In genomic region chr2:74399785-74400184, GRCh38 we compare ENCODE assay signal across 8 cellular contexts. TPM values are rescaled to one million over a fixed set of nuclear protein-coding genes. Genes with fewer than 3 reads are reported as not detected.
DNase-seq lines count a peak whose midpoint lies in the region; ATAC-seq and TF ChIP-seq lines count a peak whose summit lies in the region.

No MANE protein-coding gene starts in this region.

- TF ChIP-seq EP300 in suprapubic skin (IDR thresholded peaks at IDR 0.05) = no peak

- no peak overlapping the region for H2AFZ ChIP-seq in osteoblast (ENCODE audit: low read length)

- TF ChIP-seq CTCF in GM12872 (IDR thresholded peaks at IDR 0.05; ENCODE audit: insufficient read depth, low read depth, low read length) = peak; percentile 71
- peak; percentile 74 for TF ChIP-seq CTCF in cardiac fibroblast (IDR thresholded peaks at IDR 0.05; ENCODE audit: low read depth, low read length)
- TF ChIP-seq CTCF in osteoblast (IDR thresholded peaks at IDR 0.05; ENCODE audit: extremely low read depth, low read depth, low read length) = peak; percentile 67
- peak in 1 of 2 donors; percentile 30 for TF ChIP-seq CTCF in suprapubic skin (IDR thresholded peaks at IDR 0.05)

- no peak overlapping the region for H3K27ac ChIP-seq in osteoblast (ENCODE audit: low read depth, low read length)
- H3K27ac ChIP-seq in suprapubic skin = no peak overlapping the region

- H3K27me3 ChIP-seq in osteoblast (ENCODE audit: insufficient read depth, low read length) (no peaks in the 10 kb centered on the region), suprapubic skin (no peaks in the 10 kb centered on the region)

- H3K9me3 ChIP-seq in osteoblast (ENCODE audit: low read depth, low read length) = no peaks in the 10 kb centered on the region
- no peaks in the 10 kb centered on the region for H3K9me3 ChIP-seq in suprapubic skin

- no peak for ATAC-seq in GM18858 (IDR thresholded peaks at IDR 0.05; ENCODE audit: unreplicated experiment)

- no peaks in the 10 kb centered on the region for H4K20me1 ChIP-seq in osteoblast (ENCODE audit: insufficient read depth, low read length)

- no peak overlapping the region for H3K4me2 ChIP-seq in osteoblast (ENCODE audit: insufficient read depth, low read length)

- DNase-seq in A172 (ENCODE audit: low spot score) (peak; percentile 22), NCI-H526 treated with DMSO at 0.1 percent for 48 hours (lab: John Stamatoyannopoulos, UW) (peak; percentile 22), cardiac fibroblast (ENCODE audit: low read depth in 2 of 2) (peak; percentile 58 to 69), osteoblast (ENCODE audit: insufficient read length, low spot score, missing footprints) (peak; percentile 62), suprapubic skin (ENCODE audit: low spot score in 2 of 2) (no peak)
- no peak for DNase-seq in stimulated activated CD4-positive, alpha-beta T cell treated with anti-CD3 and anti-CD28 coated beads, Interleukin-4, amount 100 ng/mL, for 1 hour

- H3K4me1 ChIP-seq in osteoblast (ENCODE audit: insufficient read depth, low read length) (no peaks in the 10 kb centered on the region), suprapubic skin (no peaks in the 10 kb centered on the region)

- H3K79me2 ChIP-seq in osteoblast (ENCODE audit: insufficient read depth, low read length) = no peaks in the 10 kb centered on the region

- H3K4me3 ChIP-seq in cardiac fibroblast (replicated peaks in 1 of 2; ENCODE audit: low read depth in 2 of 2, low read length in 2 of 2) = no peak overlapping the region
- H3K4me3 ChIP-seq in osteoblast (ENCODE audit: insufficient read depth, low read length) = no peak overlapping the region
- H3K4me3 ChIP-seq in suprapubic skin = no peak overlapping the region

- H3K36me3 ChIP-seq in osteoblast (ENCODE audit: insufficient read depth, low read length) = no peaks in the 10 kb centered on the region
- H3K36me3 ChIP-seq in suprapubic skin = no peaks in the 10 kb centered on the region

- no peak for TF ChIP-seq POLR2A in suprapubic skin (IDR thresholded peaks at IDR 0.05)

RNA-seq across cellular contexts. Expression of gene DCTN1, which starts 19.7 kb away (rescaled TPM):
- total RNA-seq in A172 (2014; rRNA removed; shearing (Covaris generic)) = 105 and 123 TPM in 2 replicates
- total RNA-seq in osteoblast (135 and 177 TPM in 2 replicates), suprapubic skin (100 to 1,000 TPM in 3 of 4 donors, 10 to 100 TPM in 1; 83.4 to 122 (median 105) TPM)

RNA-seq across cellular contexts. Expression of gene C2orf81, which starts 21.6 kb away (rescaled TPM):
- total RNA-seq in A172 (2014; rRNA removed; shearing (Covaris generic)) = 2.3 and 3.5 TPM in 2 replicates
- total RNA-seq in osteoblast (0.72 and 1.5 TPM in 2 replicates), suprapubic skin (1 to 10 TPM in 3 of 4 donors, under 1 TPM in 1; 0.87 to 2.1 (median 1.4) TPM)

RNA-seq across cellular contexts. Expression of gene WDR54, which starts 21.7 kb away (rescaled TPM):
- 72.9 and 84.5 TPM in 2 replicates for total RNA-seq in A172 (2014; rRNA removed; shearing (Covaris generic))
- 21.2 and 23.9 TPM in 2 replicates for total RNA-seq in osteoblast
- 10 to 100 TPM in 2 of 4 donors, 1 to 10 TPM in 2; 5.0 to 12.0 (median 8.5) TPM for total RNA-seq in suprapubic skin

RNA-seq across cellular contexts. Expression of gene RTKN, which starts 42.0 kb away (rescaled TPM):
- total RNA-seq in A172 (2014; rRNA removed; shearing (Covaris generic)) = 23.1 and 33.3 TPM in 2 replicates
- total RNA-seq in osteoblast (14.1 and 16.2 TPM in 2 replicates), suprapubic skin (10 to 100 TPM; 48.2 to 63.1 (median 56.7) TPM)

RNA-seq across cellular contexts. Expression of gene INO80B, which starts 55.1 kb away (rescaled TPM):
- total RNA-seq in A172 (2014; rRNA removed; shearing (Covaris generic)) = 5.9 and 7.9 TPM in 2 replicates
- total RNA-seq in osteoblast (11.8 and 15.9 TPM in 2 replicates), suprapubic skin (10 to 100 TPM; 15.9 to 75.9 (median 36.0) TPM)

Comparison
In these comparisons a context has a peak if more than half of its experiments do, and no peak if none do; other contexts are left out.
1. DNase-seq: peak in A172 (single experiment), NCI-H526 treated with DMSO at 0.1 percent for 48 hours (single experiment), cardiac fibroblast (2 of 2) and osteoblast (single experiment); none in stimulated activated CD4-positive, alpha-beta T cell treated with anti-CD3 and anti-CD28 coated beads, Interleukin-4, amount 100 ng/mL, for 1 hour (single experiment) and suprapubic skin (0 of 2).